8 cellular contexts compared by ENCODE assay signal in genomic region chr20:327041-327945, GRCh38. TPM values are rescaled to one million over a fixed set of nuclear protein-coding genes. Genes with fewer than 3 reads are reported as not detected.
A peak's percentile ranks its signal among the peaks of the same experiment; 100 is the strongest.
DNase-seq lines count a peak whose midpoint lies in the region; ATAC-seq, FAIRE-seq and TF ChIP-seq lines count a peak whose summit lies in the region.

No MANE protein-coding gene starts in this region.

- H3K4me1 ChIP-seq in skeletal muscle tissue (ENCODE audit: control insufficient read depth in 3 of 3, insufficient read depth in 3 of 3, low read length in 3 of 3) = peaks cover 7 to 21% (median 18%) of the 10 kb centered on the region in 3 donors

- TF ChIP-seq CTCF in WERI-Rb-1 (IDR thresholded peaks at IDR 0.05; ENCODE audit: low read depth, low read length) (no peak), bronchial epithelial cell (IDR thresholded peaks at IDR 0.05; ENCODE audit: insufficient read depth, low read length, severe bottlenecking) (no peak)

- ATAC-seq in HG03045 (IDR thresholded peaks at IDR 0.05; ENCODE audit: unreplicated experiment) = no peak

- peak overlapping the region; percentile 43 to 50 (median 45) for H3K9ac ChIP-seq in skeletal muscle tissue (ENCODE audit: low read depth in 1 of 3, low read length in 3 of 3)

- H3K36me3 ChIP-seq in WERI-Rb-1 (peaks cover 30% of the 10 kb centered on the region), bronchial epithelial cell (ENCODE audit: control insufficient read depth, insufficient read depth, low read length) (no peaks in the 10 kb centered on the region), skeletal muscle tissue (ENCODE audit: control insufficient read depth in 3 of 3, insufficient read depth in 3 of 3, low read length in 3 of 3) (peaks cover 0 to 2% (median 0%) of the 10 kb centered on the region in 3 donors)

- no peak for FAIRE-seq in bronchial epithelial cell (lab: Jason Lieb, UNC)

- DNase-seq in Ammon's horn (ENCODE audit: low spot score) = peak; percentile 89
- DNase-seq in H4 (ENCODE audit: low spot score) = peak; percentile 90
- peak; percentile 97 for DNase-seq in NCI-H2171 treated with DMSO at 0.1 percent for 48 hours (lab: John Stamatoyannopoulos, UW)
- peak; percentile 96 for DNase-seq in WERI-Rb-1
- DNase-seq in bronchial epithelial cell (ENCODE audit: low read depth) = peak; percentile 64
- DNase-seq in iPS-NIHi11 (ENCODE audit: low spot score) = peak; percentile 88

- H3K9me3 ChIP-seq in WERI-Rb-1 (ENCODE audit: severe bottlenecking) = no peaks in the 10 kb centered on the region
- H3K9me3 ChIP-seq in skeletal muscle tissue (ENCODE audit: control insufficient read depth in 3 of 3, low read length in 3 of 3) = no peaks in the 10 kb centered on the region

- H3K4me3 ChIP-seq in WERI-Rb-1 (ENCODE audit: low read depth, low read length) (peak overlapping the region; percentile 93), bronchial epithelial cell (ENCODE audit: low read depth, low read length) (peak overlapping the region; percentile 67), skeletal muscle tissue (ENCODE audit: low read length in 3 of 3) (peak overlapping the region; percentile 45 to 64 (median 54))

- H3K27me3 ChIP-seq in WERI-Rb-1 (ENCODE audit: insufficient read depth, low read depth, severe bottlenecking) (no peaks in the 10 kb centered on the region), bronchial epithelial cell (ENCODE audit: control insufficient read depth, insufficient read depth, low read length) (no peaks in the 10 kb centered on the region), skeletal muscle tissue (ENCODE audit: control insufficient read depth in 3 of 3, insufficient read depth in 3 of 3, low read length in 3 of 3) (peaks cover 0 to 9% (median 4%) of the 10 kb centered on the region in 3 donors)

- H3K27ac ChIP-seq in WERI-Rb-1 (peak overlapping the region; percentile 98), skeletal muscle tissue (ENCODE audit: low read depth, low read length) (peak overlapping the region; percentile 51)

RNA-seq across cellular contexts. Expression of gene SOX12, which starts 1.9 kb away (rescaled TPM):
- 1.9 and 2.2 TPM in 2 replicates for total RNA-seq in H4 (2014; rRNA removed; shearing (Covaris generic))
- total RNA-seq in bronchial epithelial cell = 0.90 and 3.4 TPM in 2 replicates
- 3.7 TPM for total RNA-seq in skeletal muscle tissue

RNA-seq across cellular contexts. Expression of gene NRSN2, which starts 19.6 kb away (rescaled TPM):
- total RNA-seq in H4 (2014; rRNA removed; shearing (Covaris generic)) = 69.6 and 72.8 TPM in 2 replicates
- total RNA-seq in bronchial epithelial cell (2.1 and 4.4 TPM in 2 replicates), skeletal muscle tissue (14.6 TPM)

RNA-seq across cellular contexts. Expression of gene ZCCHC3, which starts 29.9 kb away (rescaled TPM):
- total RNA-seq in H4 (2014; rRNA removed; shearing (Covaris generic)) = 7.6 and 8.2 TPM in 2 replicates
- 9.7 and 11.1 TPM in 2 replicates for total RNA-seq in bronchial epithelial cell
- 39.1 TPM for total RNA-seq in skeletal muscle tissue

RNA-seq across cellular contexts. Expression of gene C20orf96, which starts 36.7 kb away (rescaled TPM):
- total RNA-seq in H4 (2014; rRNA removed; shearing (Covaris generic)) = 1.6 TPM in 2 replicates
- total RNA-seq in bronchial epithelial cell = 0.64 and 0.79 TPM in 2 replicates
- 1.0 TPM for total RNA-seq in skeletal muscle tissue

RNA-seq across cellular contexts. Expression of gene TRIB3, which starts 53.3 kb away (rescaled TPM):
- total RNA-seq in H4 (2014; rRNA removed; shearing (Covaris generic)) = 69.2 and 99.3 TPM in 2 replicates
- total RNA-seq in bronchial epithelial cell (432 and 548 TPM in 2 replicates), skeletal muscle tissue (7.3 TPM)
